ENCODE assay signal across 8 cellular contexts in genomic region chr2:56191617-56192016, GRCh38. TPM values are rescaled to one million over a fixed set of nuclear protein-coding genes. Genes with fewer than 3 reads are reported as not detected.
A peak's percentile ranks its signal among the peaks of the same experiment; 100 is the strongest.
DNase-seq lines count a peak whose midpoint lies in the region; ATAC-seq and TF ChIP-seq lines count a peak whose summit lies in the region.

No MANE protein-coding gene starts in this region.

- H3K27ac ChIP-seq in HEK293 (ENCODE audit: extremely low read depth, low read depth, low read length) (no peak overlapping the region), thyroid gland (peak overlapping the region in 2 of 3 donors; percentile 25 to 66)

- no peak for ATAC-seq in GM21737 (IDR thresholded peaks at IDR 0.05; ENCODE audit: unreplicated experiment)
- ATAC-seq in GM18519 (IDR thresholded peaks at IDR 0.05; ENCODE audit: low FRiP score, unreplicated experiment) = no peak

- H3K4me3 ChIP-seq in BE2C (ENCODE audit: low read depth, low read length) = no peak overlapping the region
- H3K4me3 ChIP-seq in HEK293 (ENCODE audit: low read depth, low read length) = no peak overlapping the region
- H3K4me3 ChIP-seq in thyroid gland (replicated peaks in 1 of 3) = no peak overlapping the region

- H3K36me3 ChIP-seq in BE2C (no peaks in the 10 kb centered on the region), HEK293 (ENCODE audit: control insufficient read depth in 2 of 2, insufficient read depth in 1 of 2, low read length in 2 of 2) (no peaks in the 10 kb centered on the region), thyroid gland (peaks cover 0 to 4% of the 10 kb centered on the region in 2 donors)

- H3K9me3 ChIP-seq in BE2C (no peaks in the 10 kb centered on the region), HEK293 (ENCODE audit: control insufficient read depth, insufficient read depth, low read depth, low read length) (no peaks in the 10 kb centered on the region), thyroid gland (no peaks in the 10 kb centered on the region)

- intact Hi-C loops in head of caudate nucleus (cut with DNase I) = no loop called here
- intact Hi-C loops in thyroid gland (cut with DNase I) = no loop called here

- TF ChIP-seq CTCF in BE2C (IDR thresholded peaks at IDR 0.05; ENCODE audit: low read depth, low read length) (peak; percentile 43), HEK293 (tag by site-specific recombination; IDR thresholded peaks at IDR 0.05) (peak; percentile 79), thyroid gland (IDR thresholded peaks at IDR 0.05) (peak; percentile 13 to 90 (median 70))

- peaks cover 12% of the 10 kb centered on the region for H3K27me3 ChIP-seq in BE2C
- no peaks in the 10 kb centered on the region for H3K27me3 ChIP-seq in thyroid gland

- H3K4me1 ChIP-seq in BE2C (no peaks in the 10 kb centered on the region), HEK293 (ENCODE audit: control insufficient read depth, insufficient read depth, low read length) (no peaks in the 10 kb centered on the region), thyroid gland (peaks cover 35 to 56% of the 10 kb centered on the region in 2 donors)

- CTCF ChIA-PET in HEK293 (lab: Yijun Ruan, JAX) = interaction anchor here (0.6 to 1.8 kb wide), 9 partner anchors 8 to 1306 kb away, joined by 3 to 10 read pairs (median 4); partner anchors contain the start of gene CCDC85A

- DNase-seq in BE2C (no peak), RPMI7951 (ENCODE audit: low read depth) (peak; percentile 15), head of caudate nucleus (peak in 33 of 42 donors; percentile 7 to 80 (median 46)), thyroid gland (peak; percentile 62 to 64)
- no peak for DNase-seq in activated CD8-positive, alpha-beta memory T cell treated with anti-CD3 and anti-CD28 coated beads, Interleukin-2, amount 50 U/mL, for 4 hours

- TF ChIP-seq POLR2A in thyroid gland (IDR thresholded peaks at IDR 0.05) = no peak

- POLR2A ChIA-PET in HEK293 (lab: Yijun Ruan, JAX) = no interaction called here

TF ChIP-seq in HEK293, 187 proteins besides CTCF, POLR2A, EP300 and RAD21 (continues in another document):
- TF ChIP-seq ZBTB7A (tag by site-specific recombination; IDR thresholded peaks at IDR 0.05; ENCODE audit: low read depth) = no peak
- no peak for TF ChIP-seq ZNF558 (tag by site-specific recombination; IDR thresholded peaks at IDR 0.05)
- TF ChIP-seq ZBTB44 (tag by site-specific recombination; IDR thresholded peaks at IDR 0.05) = no peak
- TF ChIP-seq KLF8 (tag by site-specific recombination; IDR thresholded peaks at IDR 0.05) = peak; percentile 37; the same call in 1 of the 2 replicates
- TF ChIP-seq KLF9 (tag by site-specific recombination; IDR thresholded peaks at IDR 0.05; ENCODE audit: low read depth) = peak; percentile 81
- no peak for TF ChIP-seq ZNF776 (tag by site-specific recombination; IDR thresholded peaks at IDR 0.05; ENCODE audit: borderline replicate concordance)
- TF ChIP-seq KLF10 (tag by site-specific recombination; IDR thresholded peaks at IDR 0.05) = peak; percentile 65
- 0 out of 2 replicates have a peak, but pooled peaks have one; percentile 11 for TF ChIP-seq KLF1 (tag by site-specific recombination; IDR thresholded peaks at IDR 0.05)
- no peak for TF ChIP-seq GLIS2 (tag by site-specific recombination; IDR thresholded peaks at IDR 0.05)
- no peak for TF ChIP-seq PBX3 (CRISPR knock-in tag; IDR thresholded peaks at IDR 0.05)
- no peak for TF ChIP-seq ZNF211 (tag by site-specific recombination; IDR thresholded peaks at IDR 0.05; ENCODE audit: low read depth)
- peak; percentile 48; the same call in 1 of the 2 replicates for TF ChIP-seq KLF7 (tag by site-specific recombination; IDR thresholded peaks at IDR 0.05; ENCODE audit: borderline replicate concordance)
- no peak for TF ChIP-seq ZNF280D (tag by site-specific recombination; IDR thresholded peaks at IDR 0.05)
- no peak for TF ChIP-seq ZNF26 (tag by site-specific recombination; IDR thresholded peaks at IDR 0.05)
- peak; percentile 94 for TF ChIP-seq ZNF792 (tag by site-specific recombination; IDR thresholded peaks at IDR 0.05)
- peak; percentile 90 for TF ChIP-seq ZNF654 (tag by site-specific recombination; IDR thresholded peaks at IDR 0.05; ENCODE audit: low read depth)
- TF ChIP-seq KLF16 (tag by site-specific recombination; IDR thresholded peaks at IDR 0.05) = peak; percentile 68; the same call in 1 of the 2 replicates
- no peak for TF ChIP-seq ZBTB49 (tag by site-specific recombination; IDR thresholded peaks at IDR 0.05; ENCODE audit: low read depth)
- TF ChIP-seq ZXDB (tag by site-specific recombination; IDR thresholded peaks at IDR 0.05) = no peak
- no peak for TF ChIP-seq ZNF138 (tag by site-specific recombination; IDR thresholded peaks at IDR 0.05; ENCODE audit: borderline replicate concordance)

RNA-seq across cellular contexts. Expression of gene CCDC85A, which starts 7.8 kb away (rescaled TPM):
- polyA plus RNA-seq in BE2C (2012; ENCODE audit: insufficient read depth, insufficient read length, low read depth) = not detected
- not detected in 2 replicates for total RNA-seq in RPMI7951 (2014; rRNA removed; shearing (Covaris generic))
- total RNA-seq in thyroid gland = 10 to 100 TPM; 24.5 to 36.4 (median 27.6) TPM

Comparison
In these comparisons a context has a peak if more than half of its experiments do, and no peak if none do; other contexts are left out.
1. DNase-seq: peak in RPMI7951 (single experiment), head of caudate nucleus (33 of 42) and thyroid gland (2 of 2); none in BE2C (single experiment) and activated CD8-positive, alpha-beta memory T cell treated with anti-CD3 and anti-CD28 coated beads, Interleukin-2, amount 50 U/mL, for 4 hours (single experiment).
2. RNA of gene CCDC85A, which starts 7.8 kb away (total RNA-seq): 24.5 to 36.4 TPM in thyroid gland; not detected in RPMI7951; every median in the first group is over 10 times any median in the second.
3. Peak in every context shown above with its lines, with median percentiles within 50 percentile points of each other: CTCF ChIP-seq.